Comparison of ENCODE assay signal across 27 cellular contexts in the genomic region with DNA sequence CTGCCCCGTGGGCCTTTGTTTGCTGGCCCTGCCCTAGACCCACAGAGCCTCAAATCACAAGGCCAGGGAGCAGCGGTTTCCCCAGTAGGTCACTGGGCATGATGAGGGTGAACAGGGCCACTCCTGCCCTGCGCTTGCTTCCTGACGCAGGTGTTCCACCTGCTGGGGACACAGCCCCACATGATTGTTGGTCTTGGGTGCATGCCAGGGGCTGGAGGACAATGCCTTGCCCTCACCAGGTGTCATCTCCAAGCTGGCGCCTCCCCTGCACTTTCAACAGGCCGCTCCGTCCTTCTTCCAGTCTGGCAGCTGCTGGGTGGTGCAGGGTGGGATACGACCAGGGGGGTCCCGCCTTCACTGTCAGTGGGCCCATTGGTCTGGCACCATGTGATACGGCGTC. TPM values are rescaled to one million over a fixed set of nuclear protein-coding genes. Genes with fewer than 3 reads are reported as not detected.
DNase-seq lines count a peak whose midpoint lies in the region; ATAC-seq, FAIRE-seq and TF ChIP-seq lines count a peak whose summit lies in the region.
"Had no signal": no experiment of that assay in that cellular context is flagged by ENCODE, and none has a peak within 500 bp of the region (broad histone marks: within the 10 kb centered on the region; RNA-seq: fewer than 3 reads in every experiment).

No MANE protein-coding gene starts in this region.

- H3K9me3 ChIP-seq in liver (ENCODE audit: control insufficient read depth in 4 of 4, low read length in 3 of 4), result no peaks in the 10 kb centered on the region
- no peaks in the 10 kb centered on the region for H3K9me3 ChIP-seq in HepG2 (ENCODE audit: low read length)
- H3K9me3 ChIP-seq: BE2C, Caco-2, ovary, right atrium auricular region had no signal

- TF ChIP-seq RAD21 in liver (IDR thresholded peaks at IDR 0.05), result peak; percentile 53 to 68
- no peak for TF ChIP-seq RAD21 in HepG2 (CRISPR knock-in tag; IDR thresholded peaks at IDR 0.05)

- H3K27ac ChIP-seq in liver (ENCODE audit: low read depth in 1 of 2, low read length in 2 of 2) (no peak overlapping the region), HepG2 (ENCODE audit: extremely low read length, insufficient read depth, low read length) (no peak overlapping the region)
- H3K27ac ChIP-seq: GM23248, ovary, right atrium auricular region had no signal

- intact Hi-C loops in HepG2 (cut with micrococcal nuclease; ENCODE audit: unreplicated experiment), result no loop called here

- in situ Hi-C loops in HepG2 (cut with HindIII; ENCODE audit: extremely low pct_ligation_motif_present, low pct_unique_long_range_greater_than_20kb), result no loop called here

- peaks cover 0 to 22% (median 12%) of the 10 kb centered on the region in 4 donors for H3K36me3 ChIP-seq in liver (ENCODE audit: control insufficient read depth in 4 of 4, insufficient read depth in 3 of 4, low read depth in 1 of 4, low read length in 3 of 4)
- peaks cover 1 to 11% of the 10 kb centered on the region in 2 experiments; a peak in 3 of 5 replicates for H3K36me3 ChIP-seq in HepG2 (replicated peaks in 1 of 2; ENCODE audit: control insufficient read depth in 1 of 2, insufficient read depth in 2 of 2, low read length in 2 of 2)
- H3K36me3 ChIP-seq: BE2C, ovary had no signal

- H3K27me3 ChIP-seq in liver (ENCODE audit: control insufficient read depth in 4 of 4, insufficient read depth in 4 of 4, low read length in 3 of 4) (no peaks in the 10 kb centered on the region), HepG2 (ENCODE audit: control insufficient read depth in 1 of 2, insufficient read depth in 2 of 2, low read length in 2 of 2) (no peaks in the 10 kb centered on the region)
- H3K27me3 ChIP-seq: BE2C, ovary, right atrium auricular region had no signal

- no peak overlapping the region for H2AFZ ChIP-seq in HepG2 (ENCODE audit: low read length)
- H2AFZ ChIP-seq: GM23248 had no signal

- no peaks in the 10 kb centered on the region for H3K27me3 Mint-ChIP-seq in activated T-cell treated with anti-CD3 and anti-CD28 coated beads, Interleukin-2, amount 50 U/mL, for 24 hours
- H3K27me3 Mint-ChIP-seq: naive thymus-derived CD4-positive, alpha-beta T cell; stimulated activated naive CD8-positive, alpha-beta T cell treated with anti-CD3 and anti-CD28 coated beads, Interleukin-15, amount 100 ng/mL, for 72 hours had no signal

- H3K4me3 ChIP-seq in liver (ENCODE audit: low read depth in 1 of 3, low read length in 3 of 3) (no peak overlapping the region), HepG2 (replicated peaks in 1 of 3; ENCODE audit: insufficient read depth in 1 of 3, low read depth in 2 of 3, low read length in 3 of 3) (no peak overlapping the region)
- H3K4me3 ChIP-seq: GM23248, ovary, right atrium auricular region had no signal

- ATAC-seq in HepG2 (no peak), esophagus mucosa (peak; percentile 5)
- ATAC-seq: naive thymus-derived CD4-positive, alpha-beta T cell; stimulated activated naive CD8-positive, alpha-beta T cell treated with anti-CD3 and anti-CD28 coated beads, Interleukin-15, amount 100 ng/mL, for 72 hours had no signal

- no peak for TF ChIP-seq EP300 in HepG2 (IDR thresholded peaks at IDR 0.05; ENCODE audit: low read depth in 2 of 2, low read length in 2 of 2)
- TF ChIP-seq EP300 in HepG2 (CRISPR knock-in tag; IDR thresholded peaks at IDR 0.05; ENCODE audit: borderline replicate concordance), result no peak

- H3K4me1 Mint-ChIP-seq in activated T-cell treated with anti-CD3 and anti-CD28 coated beads, Interleukin-2, amount 50 U/mL, for 24 hours (ENCODE audit: low read depth), result peaks cover 21% of the 10 kb centered on the region

- CTCF ChIA-PET in HepG2 (lab: Yijun Ruan, JAX; ENCODE audit: low intra/inter-chr PET ratio, low total read pairs), result no interaction called here

- H3K27ac Mint-ChIP-seq in activated T-cell treated with anti-CD3 and anti-CD28 coated beads, Interleukin-2, amount 50 U/mL, for 24 hours, result no peak overlapping the region
- H3K27ac Mint-ChIP-seq: stimulated activated naive CD8-positive, alpha-beta T cell treated with anti-CD3 and anti-CD28 coated beads, Interleukin-15, amount 100 ng/mL, for 72 hours had no signal

- H3K36me3 Mint-ChIP-seq in activated T-cell treated with anti-CD3 and anti-CD28 coated beads, Interleukin-2, amount 50 U/mL, for 24 hours (ENCODE audit: low read depth), result peaks cover 66% of the 10 kb centered on the region

- 52% methylated on average over 11 of the region's 11 CpGs for WGBS in liver
- 96% methylated on average over 6 of the region's 11 CpGs for WGBS in HepG2 (ENCODE audit: low lambda C conversion rate)

- peaks cover 9 to 47% (median 34%) of the 10 kb centered on the region in 4 donors for H3K4me1 ChIP-seq in liver (ENCODE audit: control insufficient read depth in 4 of 4, insufficient read depth in 4 of 4, low read length in 3 of 4)
- H3K4me1 ChIP-seq in HepG2 (ENCODE audit: insufficient read depth, low read length), result peaks cover 24% of the 10 kb centered on the region
- H3K4me1 ChIP-seq: BE2C had no signal

- H3K4me3 Mint-ChIP-seq in activated T-cell treated with anti-CD3 and anti-CD28 coated beads, Interleukin-2, amount 50 U/mL, for 24 hours, result no peak overlapping the region
- H3K4me3 Mint-ChIP-seq: naive thymus-derived CD4-positive, alpha-beta T cell; stimulated activated naive CD8-positive, alpha-beta T cell treated with anti-CD3 and anti-CD28 coated beads, Interleukin-15, amount 100 ng/mL, for 72 hours had no signal

- POLR2A ChIA-PET in HepG2 (lab: Yijun Ruan, JAX), result no interaction called here

- H3K9me3 Mint-ChIP-seq in activated T-cell treated with anti-CD3 and anti-CD28 coated beads, Interleukin-2, amount 50 U/mL, for 24 hours, result no peaks in the 10 kb centered on the region
- H3K9me3 Mint-ChIP-seq: naive thymus-derived CD4-positive, alpha-beta T cell; stimulated activated naive CD8-positive, alpha-beta T cell treated with anti-CD3 and anti-CD28 coated beads, Interleukin-15, amount 100 ng/mL, for 72 hours had no signal

- H3K79me2 ChIP-seq in HepG2 (ENCODE audit: insufficient read depth, low read length), result no peaks in the 10 kb centered on the region

- TF ChIP-seq CTCF in liver (IDR thresholded peaks at IDR 0.05; ENCODE audit: low read depth, low read length, missing input control) (no peak), HepG2 (CRISPR knock-in tag; IDR thresholded peaks at IDR 0.05) (no peak)

- DNase-seq in HepG2 (ENCODE audit: low spot score), result no peak
- peak; percentile 93 for DNase-seq in NCI-H774 (lab: John Stamatoyannopoulos, UW)
- DNase-seq in activated effector memory CD4-positive, alpha-beta T cell treated with anti-CD3 and anti-CD28 coated beads, Interleukin-2, amount 50 U/mL, for 16 hours, result no peak
- DNase-seq in superior temporal gyrus (ENCODE audit: extremely low spot score), result no peak
- no peak for DNase-seq in activated T-cell treated with anti-CD3 and anti-CD28 coated beads, Interleukin-2, amount 50 U/mL, for 24 hours
- no peak for DNase-seq in NCI-H526 (lab: John Stamatoyannopoulos, UW)
- DNase-seq: activated CD4-positive, CD25-positive, alpha-beta regulatory T cell treated with anti-CD3 and anti-CD28 coated beads, Interleukin-2, amount 50 U/mL, for 72 hours; activated naive CD4-positive, alpha-beta T cell treated with Interleukin-2 at 50 U/mL for 16 hours; activated T-cell treated with anti-CD3 and anti-CD28 coated beads, Interleukin-2, amount 50 U/mL, for 1 hour; amygdala; BE2C; Caco-2; GM23248; mesenchymal stem cell; naive thymus-derived CD4-positive, alpha-beta T cell; NCI-H1436; Right ventricle myocardium superior; stimulated activated CD4-positive, alpha-beta T cell treated with anti-CD3 and anti-CD28 coated beads, Interleukin-12 subunit alpha, Interleukin-12 subunit beta, amount 100 ng/mL, for 4 hours; stimulated activated CD4-positive, alpha-beta T cell treated with anti-CD3 and anti-CD28 coated beads, Interleukin-4, amount 100 ng/mL, for 4 hours; stimulated activated naive CD8-positive, alpha-beta T cell treated with anti-CD3 and anti-CD28 coated beads, Interleukin-15, amount 100 ng/mL, for 72 hours; trophoblast cell had no signal

- H3K9ac ChIP-seq in liver (ENCODE audit: low read depth in 1 of 2, low read length in 2 of 2) (no peak overlapping the region), HepG2 (ENCODE audit: insufficient read depth, low read depth, low read length) (no peak overlapping the region)
- H3K9ac ChIP-seq: GM23248 had no signal

- no peak for TF ChIP-seq POLR2A in HepG2 (IDR thresholded peaks at IDR 0.05; ENCODE audit: insufficient read depth in 1 of 2, low read depth in 2 of 2, low read length in 2 of 2)

- H3K4me2 ChIP-seq in HepG2 (ENCODE audit: low read depth, low read length), result no peak overlapping the region

- no peak for FAIRE-seq in HepG2 (lab: Jason Lieb, UNC)
- FAIRE-seq: A204.1, bronchial epithelial cell had no signal

- no TSS peak for BruUV-seq in HepG2 (replicated peaks; lab: Mats Ljungman, UMichigan)

- no peaks in the 10 kb centered on the region for H4K20me1 ChIP-seq in HepG2 (ENCODE audit: insufficient read depth, low read length)

RNA-seq across cellular contexts. Expression of a gene that starts 24.3 kb away (rescaled TPM):
- total RNA-seq in liver (10 to 100 TPM; 19.2 to 22.1 TPM), HepG2 (2016; rRNA removed; fragmentation: Illumina TruSeq; extraction: Trizol) (10.7 and 17.4 TPM in 2 replicates), esophagus mucosa (27.5 TPM)
- polyA plus RNA-seq in liver (10 to 100 TPM; 16.1 to 18.5 TPM), HepG2 (2011; rRNA removed) (18.2 and 19.1 TPM in 2 replicates)
- total RNA-seq in HepG2 (2016; cell fraction: cytosol; rRNA removed; fragmentation: Illumina TruSeq; extraction: Trizol; ENCODE audit: low read depth), result 6.5 and 7.9 TPM in 2 replicates
- 11.7 and 17.3 TPM in 2 replicates for total RNA-seq in HepG2 (2016; cell fraction: insoluble cytoplasmic fraction; rRNA removed; fragmentation: Illumina TruSeq; extraction: Trizol)
- 13.3 and 14.5 TPM in 2 replicates for total RNA-seq in HepG2 (2016; cell fraction: membrane; rRNA removed; fragmentation: Illumina TruSeq; extraction: Trizol)
- 13.1 and 13.5 TPM in 2 replicates for total RNA-seq in HepG2 (2016; cell fraction: nucleus; rRNA removed; fragmentation: Illumina TruSeq; extraction: Trizol)
- polyA plus RNA-seq in HepG2 (2011; cell fraction: cytosol; rRNA removed), result 15.4 and 21.8 TPM in 2 replicates
- 5.0 and 8.8 TPM in 2 replicates for polyA plus RNA-seq in HepG2 (2011; cell fraction: nucleus; rRNA removed)
- 10.7 and 14.3 TPM in 2 replicates for polyA plus RNA-seq in HepG2 (2012)
- 7.2 and 7.5 TPM in 2 replicates for polyA plus RNA-seq in HepG2 (2016; cell fraction: cytosol; fragmentation: Illumina TruSeq; extraction: Trizol; ENCODE audit: low read depth)
- polyA plus RNA-seq in HepG2 (2016; cell fraction: insoluble cytoplasmic fraction; fragmentation: Illumina TruSeq; extraction: Trizol; ENCODE audit: low read depth), result 9.4 and 9.8 TPM in 2 replicates
- polyA plus RNA-seq in HepG2 (2016; cell fraction: membrane; fragmentation: Illumina TruSeq; extraction: Trizol; ENCODE audit: low read depth), result 10.5 and 10.9 TPM in 2 replicates
- 18.7 and 19.3 TPM in 2 replicates for polyA plus RNA-seq in HepG2 (2016; cell fraction: nucleus; fragmentation: Illumina TruSeq; extraction: Trizol; ENCODE audit: insufficient read depth, low read depth)
- 31.7 and 32.4 TPM in 2 replicates for polyA minus RNA-seq in HepG2 (2011; rRNA and poly(A)+ RNA removed; ENCODE audit: low replicate concordance)
- 11.4 and 11.6 TPM in 2 replicates for polyA minus RNA-seq in HepG2 (2011; cell fraction: cytosol; rRNA and poly(A)+ RNA removed)
- polyA minus RNA-seq in HepG2 (2011; cell fraction: nucleus; rRNA and poly(A)+ RNA removed), result 9.3 and 10.9 TPM in 2 replicates

RNA-seq across cellular contexts. Expression of a gene that starts 34.3 kb away (rescaled TPM):
- total RNA-seq in liver (10 to 100 TPM; 31.1 to 39.5 TPM), HepG2 (2016; rRNA removed; fragmentation: Illumina TruSeq; extraction: Trizol) (9.3 and 11.2 TPM in 2 replicates), esophagus mucosa (15.5 TPM)
- polyA plus RNA-seq in liver (10 to 100 TPM; 52.8 to 54.3 TPM), HepG2 (2011; rRNA removed) (6.7 and 6.9 TPM in 2 replicates)
- 1.5 and 1.9 TPM in 2 replicates for total RNA-seq in HepG2 (2016; cell fraction: cytosol; rRNA removed; fragmentation: Illumina TruSeq; extraction: Trizol; ENCODE audit: low read depth)
- total RNA-seq in HepG2 (2016; cell fraction: insoluble cytoplasmic fraction; rRNA removed; fragmentation: Illumina TruSeq; extraction: Trizol), result 9.5 and 10.0 TPM in 2 replicates
- total RNA-seq in HepG2 (2016; cell fraction: membrane; rRNA removed; fragmentation: Illumina TruSeq; extraction: Trizol), result 7.9 and 9.1 TPM in 2 replicates
- total RNA-seq in HepG2 (2016; cell fraction: nucleus; rRNA removed; fragmentation: Illumina TruSeq; extraction: Trizol), result 13.0 and 14.3 TPM in 2 replicates
- 4.7 and 8.7 TPM in 2 replicates for polyA plus RNA-seq in HepG2 (2011; cell fraction: cytosol; rRNA removed)
- 2.7 and 2.9 TPM in 2 replicates for polyA plus RNA-seq in HepG2 (2011; cell fraction: nucleus; rRNA removed)
- 17.0 and 23.0 TPM in 2 replicates for polyA plus RNA-seq in HepG2 (2012)
- polyA plus RNA-seq in HepG2 (2016; cell fraction: cytosol; fragmentation: Illumina TruSeq; extraction: Trizol; ENCODE audit: low read depth), result 7.3 and 7.9 TPM in 2 replicates
- polyA plus RNA-seq in HepG2 (2016; cell fraction: insoluble cytoplasmic fraction; fragmentation: Illumina TruSeq; extraction: Trizol; ENCODE audit: low read depth), result 12.1 and 14.2 TPM in 2 replicates
- polyA plus RNA-seq in HepG2 (2016; cell fraction: membrane; fragmentation: Illumina TruSeq; extraction: Trizol; ENCODE audit: low read depth), result 9.1 and 10.7 TPM in 2 replicates
- polyA plus RNA-seq in HepG2 (2016; cell fraction: nucleus; fragmentation: Illumina TruSeq; extraction: Trizol; ENCODE audit: insufficient read depth, low read depth), result 14.6 and 15.2 TPM in 2 replicates
- 15.8 and 22.3 TPM in 2 replicates for polyA minus RNA-seq in HepG2 (2011; rRNA and poly(A)+ RNA removed; ENCODE audit: low replicate concordance)
- 14.0 and 18.3 TPM in 2 replicates for polyA minus RNA-seq in HepG2 (2011; cell fraction: cytosol; rRNA and poly(A)+ RNA removed)
- 17.0 and 22.1 TPM in 2 replicates for polyA minus RNA-seq in HepG2 (2011; cell fraction: nucleus; rRNA and poly(A)+ RNA removed)
